36 cellular contexts compared by ENCODE assay signal in the genomic region with DNA sequence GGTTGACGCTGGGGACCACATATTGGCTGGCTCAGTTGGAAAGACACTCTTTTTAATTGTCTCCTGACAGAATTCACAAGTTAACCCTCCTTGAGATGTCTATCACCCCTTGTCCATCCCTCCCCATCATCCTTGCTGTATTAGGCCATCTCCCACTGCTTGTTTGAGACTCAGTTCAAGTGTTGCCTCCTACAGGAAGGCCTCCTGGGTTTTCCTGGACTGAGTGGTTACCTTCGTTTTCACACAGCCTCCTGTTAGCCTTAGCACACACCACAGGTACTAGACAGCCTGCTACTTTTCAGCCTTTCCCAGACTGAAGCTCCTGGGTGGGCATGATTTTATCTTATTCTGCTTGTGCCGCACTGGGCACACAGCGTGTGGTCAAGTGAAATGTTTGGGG.
"Had no signal": no experiment of that assay in that cellular context is flagged by ENCODE, and none has a peak within 500 bp of the region (broad histone marks: within the 10 kb centered on the region; RNA-seq: fewer than 3 reads in every experiment).

No MANE protein-coding gene starts in this region.

- H3K36me3 ChIP-seq: MG63 had no signal

- H3K27me3 ChIP-seq: MG63 had no signal

- H3K4me3 ChIP-seq: MG63 had no signal

- H3K9me3 ChIP-seq: MG63 had no signal

- DNase-seq: Karpas-422, Kasumi-1, MG63, MM.1S, MV-4-11, NCI-H1048, NCI-H1092, NCI-H1092 treated with DMSO at 0.1 percent for 48 hours, NCI-H1105, NCI-H1105 treated with DMSO at 0.1 percent for 48 hours, NCI-H1417, NCI-H1417 treated with DMSO at 0.1 percent for 48 hours, NCI-H1436, NCI-H1436 treated with DMSO at 0.1 percent for 48 hours, NCI-H146, NCI-H1694, NCI-H1694 treated with DMSO at 0.1 percent for 48 hours, NCI-H187, NCI-H187 treated with DMSO at 0.1 percent for 48 hours, NCI-H1930, NCI-H2029, NCI-H2029 treated with DMSO at 0.1 percent for 48 hours, NCI-H2081, NCI-H2081 treated with DMSO at 0.1 percent for 48 hours, NCI-H2107, NCI-H2171, NCI-H2171 treated with DMSO at 0.1 percent for 48 hours, NCI-H2227 treated with DMSO at 0.1 percent for 48 hours, NCI-H226, NCI-H345, NCI-H446, NCI-H446 treated with DMSO at 0.1 percent for 48 hours, NCI-H510A, NCI-H510A treated with DMSO at 0.1 percent for 48 hours, NCI-H524, NCI-H524 treated with DMSO at 0.1 percent for 48 hours had no signal
